31 cellular contexts compared by ENCODE assay signal in genomic region chr1:16129921-16130543, GRCh38. TPM values are rescaled to one million over a fixed set of nuclear protein-coding genes. Genes with fewer than 3 reads are reported as not detected.
"Had no signal": no experiment of that assay in that cellular context is flagged by ENCODE, and none has a peak within 500 bp of the region (broad histone marks: within the 10 kb centered on the region; RNA-seq: fewer than 3 reads in every experiment).

No MANE protein-coding gene starts in this region.

- H3K4me1 ChIP-seq: pancreas, stomach, thyroid gland had no signal

- H3K4me3 ChIP-seq: lung, mucosa of descending colon, pancreas, prostate gland, stomach, thyroid gland had no signal

- H3K27me3 Mint-ChIP-seq: activated CD4-positive, alpha-beta memory T cell treated with anti-CD3 and anti-CD28 coated beads for 36 hours had no signal

- H3K4me3 Mint-ChIP-seq: activated CD4-positive, alpha-beta memory T cell treated with anti-CD3 and anti-CD28 coated beads for 36 hours; activated naive CD4-positive, alpha-beta T cell treated with anti-CD3 and anti-CD28 coated beads for 36 hours; activated T-helper 1 cell treated with anti-CD3 and anti-CD28 coated beads, Interleukin-12 subunit alpha, Interleukin-12 subunit beta, Interleukin-2, Interleukin-4 antibody, amounts not matched to agents 30 ng/mL and 10 ng/mL and 1 ng/mL, durations not matched to agents 14 hours and 24 hours and 36 hours; effector memory CD8-positive, alpha-beta T cell; immature natural killer cell; nephron; stimulated activated naive B cell treated with anti-CD40 and anti-IgM and Interleukin-4, amounts not matched to agents 10 μg/mL and 1 μg/mL and 100 μg/mL, for 72 hours had no signal

- DNase-seq: activated CD4-positive, alpha-beta memory T cell treated with anti-CD3 and anti-CD28 coated beads for 36 hours; activated CD4-positive, alpha-beta T cell treated with anti-CD3 and anti-CD28 coated beads for 48 hours; activated CD8-positive, alpha-beta memory T cell treated with anti-CD3 and anti-CD28 coated beads, Interleukin-2, amount 50 U/mL, for 4 hours; activated effector memory CD4-positive, alpha-beta T cell treated with anti-CD3 and anti-CD28 coated beads, Interleukin-2, amount 50 U/mL, for 16 hours; activated naive CD4-positive, alpha-beta T cell treated with anti-CD3 and anti-CD28 coated beads for 36 hours; activated T-cell treated with anti-CD3 and anti-CD28 coated beads, Interleukin-2, amount 50 U/mL, for 1 hour; amygdala; caudate nucleus; cortex of kidney; effector memory CD8-positive, alpha-beta T cell; foreskin fibroblast; head of caudate nucleus; immature natural killer cell; stimulated activated CD4-positive, alpha-beta T cell treated with anti-CD3 and anti-CD28 coated beads, Interleukin-15, amount 100 ng/mL, for 24 hours; stimulated activated CD4-positive, alpha-beta T cell treated with anti-CD3 and anti-CD28 coated beads, Interleukin-2, amount 100 ng/mL, for 24 hours; stimulated activated naive B cell treated with anti-CD40 and anti-IgM and Interleukin-4, amounts not matched to agents 10 μg/mL and 1 μg/mL and 100 μg/mL, for 72 hours; stomach; thyroid gland had no signal

- H3K36me3 Mint-ChIP-seq: activated CD4-positive, alpha-beta memory T cell treated with anti-CD3 and anti-CD28 coated beads for 36 hours; immature natural killer cell; stimulated activated naive B cell treated with anti-CD40 and anti-IgM and Interleukin-4, amounts not matched to agents 10 μg/mL and 1 μg/mL and 100 μg/mL, for 72 hours had no signal

- H3K27ac ChIP-seq: pancreas, prostate gland, stomach, thyroid gland, VCaP had no signal

- ATAC-seq: activated CD4-positive, CD25-positive, alpha-beta regulatory T cell treated with anti-CD3 and anti-CD28 coated beads, Interleukin-2, amount 50 U/mL, for 24 hours; effector memory CD8-positive, alpha-beta T cell; esophagus mucosa; left lobe of liver; mucosa of descending colon; pancreas; stimulated activated naive B cell treated with anti-CD40 and anti-IgM and Interleukin-4, amounts not matched to agents 10 μg/mL and 1 μg/mL and 100 μg/mL, for 72 hours had no signal

- H3K27ac Mint-ChIP-seq: activated CD4-positive, alpha-beta memory T cell treated with anti-CD3 and anti-CD28 coated beads for 36 hours; activated naive CD4-positive, alpha-beta T cell treated with anti-CD3 and anti-CD28 coated beads for 36 hours; activated T-helper 1 cell treated with anti-CD3 and anti-CD28 coated beads, Interleukin-12 subunit alpha, Interleukin-12 subunit beta, Interleukin-2, Interleukin-4 antibody, amounts not matched to agents 30 ng/mL and 10 ng/mL and 1 ng/mL, durations not matched to agents 14 hours and 24 hours and 36 hours; effector memory CD8-positive, alpha-beta T cell; stimulated activated naive B cell treated with anti-CD40 and anti-IgM and Interleukin-4, amounts not matched to agents 10 μg/mL and 1 μg/mL and 100 μg/mL, for 72 hours had no signal

- H3K4me1 Mint-ChIP-seq: stimulated activated naive B cell treated with anti-CD40 and anti-IgM and Interleukin-4, amounts not matched to agents 10 μg/mL and 1 μg/mL and 100 μg/mL, for 72 hours had no signal

- H3K36me3 ChIP-seq: prostate gland had no signal

- H3K9me3 Mint-ChIP-seq: activated CD4-positive, alpha-beta memory T cell treated with anti-CD3 and anti-CD28 coated beads for 36 hours; activated naive CD4-positive, alpha-beta T cell treated with anti-CD3 and anti-CD28 coated beads for 36 hours; activated T-helper 1 cell treated with anti-CD3 and anti-CD28 coated beads, Interleukin-12 subunit alpha, Interleukin-12 subunit beta, Interleukin-2, Interleukin-4 antibody, amounts not matched to agents 30 ng/mL and 10 ng/mL and 1 ng/mL, durations not matched to agents 14 hours and 24 hours and 36 hours; effector memory CD8-positive, alpha-beta T cell; immature natural killer cell; nephron; stimulated activated naive B cell treated with anti-CD40 and anti-IgM and Interleukin-4, amounts not matched to agents 10 μg/mL and 1 μg/mL and 100 μg/mL, for 72 hours had no signal

- H3K9me3 ChIP-seq: mucosa of descending colon, pancreas, prostate gland, stomach, thyroid gland had no signal

- H3K27me3 ChIP-seq: pancreas, stomach, thyroid gland had no signal

RNA-seq across cellular contexts. Expression of gene EPHA2, which starts 25.8 kb away (rescaled TPM):
- total RNA-seq: activated CD8-positive, alpha-beta memory T cell treated with anti-CD3 and anti-CD28 coated beads for 36 hours; activated T-helper 1 cell treated with anti-CD3 and anti-CD28 coated beads, Interleukin-12 subunit alpha, Interleukin-12 subunit beta, Interleukin-2, Interleukin-4 antibody, amounts not matched to agents 30 ng/mL and 10 ng/mL and 1 ng/mL, durations not matched to agents 14 hours and 24 hours and 36 hours; T-helper 1 cell treated with Interleukin-12 subunit alpha and Interleukin-12 subunit beta and Interleukin-4 antibody, amounts not matched to agents 30 ng/mL and 1 ng/mL, for 36 hours had no signal
- polyA plus RNA-seq: immature natural killer cell had no signal

RNA-seq across cellular contexts. Expression of gene FAM131C, which starts 56.6 kb away (rescaled TPM):
- total RNA-seq: activated naive CD4-positive, alpha-beta T cell treated with anti-CD3 and anti-CD28 coated beads for 36 hours; left lobe of liver; lung; mesenteric fat pad; prostate gland; stomach had no signal
- polyA plus RNA-seq: immature natural killer cell, lung had no signal
